In genomic region chr16:89822188-89823086, GRCh38 we compare ENCODE assay signal across 9 cellular contexts. TPM values are rescaled to one million over a fixed set of nuclear protein-coding genes. Genes with fewer than 3 reads are reported as not detected.
DNase-seq lines count a peak whose midpoint lies in the region; ATAC-seq and TF ChIP-seq lines count a peak whose summit lies in the region.
"Had no signal": no experiment of that assay in that cellular context is flagged by ENCODE, and none has a peak within 500 bp of the region (broad histone marks: within the 10 kb centered on the region; RNA-seq: fewer than 3 reads in every experiment).

No MANE protein-coding gene starts in this region.

- H3K9me3 ChIP-seq in PC-3 (ENCODE audit: low read length): no peaks in the 10 kb centered on the region
- H3K9me3 ChIP-seq in transverse colon: no peaks in the 10 kb centered on the region
- no peaks in the 10 kb centered on the region for H3K9me3 ChIP-seq in gastrocnemius medialis

- H3K9ac ChIP-seq in PC-3 (ENCODE audit: low read length): no peak overlapping the region

- H3K27ac ChIP-seq in PC-3 (ENCODE audit: low read length) (no peak overlapping the region), transverse colon (peak overlapping the region; percentile 28 to 59 (median 56)), gastrocnemius medialis (no peak overlapping the region)

- BruUV-seq in PC-3 (replicated peaks; lab: Mats Ljungman, UMichigan): no TSS peak

- H3K4me2 ChIP-seq in PC-3 (ENCODE audit: low read length): no peak overlapping the region

- peak; percentile 27 for DNase-seq in NCI-H510A treated with DMSO at 0.1 percent for 48 hours (lab: John Stamatoyannopoulos, UW)
- DNase-seq in NCI-H510A (lab: John Stamatoyannopoulos, UW): no peak
- no peak for DNase-seq in PC-3
- DNase-seq in left colon: peak in 1 of 2 donors; percentile 59
- peak; percentile 54 for DNase-seq in transverse colon
- no peak for DNase-seq in gastrocnemius medialis
- DNase-seq in activated CD4-positive, alpha-beta T cell treated with anti-CD3 and anti-CD28 coated beads, Interleukin-2, amount 50 U/mL, for 4 hours: no peak
- DNase-seq in SK-N-DZ (ENCODE audit: low spot score): no peak
- DNase-seq: glutamatergic neuron had no signal

- peaks cover 11% of the 10 kb centered on the region for H3K4me1 ChIP-seq in PC-3 (ENCODE audit: insufficient read depth, low read length)
- peaks cover 6 to 27% (median 19%) of the 10 kb centered on the region in 4 donors for H3K4me1 ChIP-seq in transverse colon
- H3K4me1 ChIP-seq in gastrocnemius medialis: peaks cover 0 to 1% of the 10 kb centered on the region in 2 donors

- H3F3A ChIP-seq in PC-3 (ENCODE audit: low read length, unreplicated experiment): no peaks in the 10 kb centered on the region

- POLR2A ChIA-PET in PC-3 (lab: Charles Lee; ENCODE audit: unreplicated experiment): no interaction called here

- H3K36me3 ChIP-seq in PC-3 (ENCODE audit: low read depth, low read length): no peaks in the 10 kb centered on the region
- no peaks in the 10 kb centered on the region for H3K36me3 ChIP-seq in transverse colon
- no peaks in the 10 kb centered on the region for H3K36me3 ChIP-seq in gastrocnemius medialis

- in situ Hi-C loops in transverse colon (cut with MboI; ENCODE audit: low pct_ligation_motif_present in 1 of 4, low pct_unique_long_range_greater_than_20kb in 1 of 4, low sequenced_read_pairs in 3 of 4) (no loop called here), gastrocnemius medialis (cut with MboI; ENCODE audit: low sequenced_read_pairs in 4 of 4) (loop anchor here in 1 of 4 donors (5.0 kb wide), 1 partner anchor 45 kb away; no protein-coding TSS in a partner anchor)

- no peak overlapping the region for H2AFZ ChIP-seq in PC-3 (ENCODE audit: low read length)

- no peaks in the 10 kb centered on the region for H3K27me3 ChIP-seq in PC-3 (ENCODE audit: low read length)
- no peaks in the 10 kb centered on the region for H3K27me3 ChIP-seq in transverse colon
- H3K27me3 ChIP-seq in gastrocnemius medialis: peaks cover 0 to 4% (median 0%) of the 10 kb centered on the region in 3 donors

- peaks cover 16% of the 10 kb centered on the region for H3K79me2 ChIP-seq in PC-3 (ENCODE audit: low read length)

- TF ChIP-seq CTCF in PC-3 (conservative IDR thresholded peaks at IDR 0.05; ENCODE audit: low read depth, low read length) (no peak), transverse colon (IDR thresholded peaks at IDR 0.05) (no peak), gastrocnemius medialis (IDR thresholded peaks at IDR 0.05 in 4 of 5, conservative IDR thresholded peaks at IDR 0.05 in 1 of 5) (no peak)

- H3K4me3 ChIP-seq in PC-3 (ENCODE audit: low read length) (no peak overlapping the region), transverse colon (no peak overlapping the region), gastrocnemius medialis (no peak overlapping the region)

- ATAC-seq in PC-3 (peak; percentile 54), left colon (peak; percentile 86), gastrocnemius medialis (no peak)

- 70 to 83% methylated on average over 7 to 19 of the region's 19 CpGs for WGBS in transverse colon (ENCODE audit: low coverage in 1 of 2), 2 donors

- no peak for TF ChIP-seq POLR2A in transverse colon (IDR thresholded peaks at IDR 0.05)
- no peak for TF ChIP-seq POLR2A in gastrocnemius medialis (IDR thresholded peaks at IDR 0.05)

- no peaks in the 10 kb centered on the region for H4K20me1 ChIP-seq in PC-3 (ENCODE audit: low read length)

- no peak for TF ChIP-seq EP300 in transverse colon (IDR thresholded peaks at IDR 0.05; ENCODE audit: low read depth)

- CTCF ChIA-PET in PC-3 (lab: Charles Lee): no interaction called here

- no peaks in the 10 kb centered on the region for H3K9me2 ChIP-seq in PC-3 (replicated peaks; ENCODE audit: low read length)

- intact Hi-C loops in PC-3 (cut with micrococcal nuclease) (no loop called here), left colon (cut with DNase I, micrococcal nuclease) (no loop called here), transverse colon (cut with DNase I; ENCODE audit: low total_unique reads) (no loop called here), gastrocnemius medialis (cut with DNase I; ENCODE audit: low total_unique reads) (no loop called here)

RNA-seq across cellular contexts. Expression of gene SPIRE2, which starts 5.8 kb away (rescaled TPM):
- total RNA-seq in PC-3 (2014; rRNA removed) (12.3 and 13.2 TPM in 2 replicates), left colon (10 to 100 TPM; 70.2 to 97.7 TPM), transverse colon (100 to 1,000 TPM in 3 of 4 donors, 10 to 100 TPM in 1; 79.6 to 190 (median 131) TPM), gastrocnemius medialis (1 to 10 TPM in 1 of 4 donors, under 1 TPM in 1, not detected in 2; 0.49 to 1.6 TPM)
- 32.1 and 39.3 TPM in 2 replicates for polyA plus RNA-seq in SK-N-DZ (2014; cell fraction: cytosol; rRNA removed)
- polyA plus RNA-seq in SK-N-DZ (2014; cell fraction: nucleus; rRNA removed): 117 and 125 TPM in 2 replicates

RNA-seq across cellular contexts. Expression of gene FANCA, which starts 6.0 kb away (rescaled TPM):
- total RNA-seq in PC-3 (2014; rRNA removed) (45.0 and 62.9 TPM in 2 replicates), left colon (10 to 100 TPM; 11.1 to 26.6 TPM), transverse colon (10 to 100 TPM in 2 of 4 donors, 1 to 10 TPM in 2; 2.9 to 78.0 (median 9.7) TPM), gastrocnemius medialis (1 to 10 TPM in 3 of 4 donors, under 1 TPM in 1; 0.53 to 3.5 (median 1.3) TPM)
- 104 and 130 TPM in 2 replicates for polyA plus RNA-seq in SK-N-DZ (2014; cell fraction: cytosol; rRNA removed)
- polyA plus RNA-seq in SK-N-DZ (2014; cell fraction: nucleus; rRNA removed): 682 and 973 TPM in 2 replicates

RNA-seq across cellular contexts. Expression of gene TCF25, which starts 51.0 kb away (rescaled TPM):
- total RNA-seq in PC-3 (2014; rRNA removed) (77.9 and 79.6 TPM in 2 replicates), left colon (100 to 1,000 TPM; 152 to 210 TPM), transverse colon (100 to 1,000 TPM; 202 to 648 (median 354) TPM), gastrocnemius medialis (100 to 1,000 TPM in 1 of 4 donors, 10 to 100 TPM in 3; 68.9 to 110 (median 85.7) TPM)
- polyA plus RNA-seq in SK-N-DZ (2014; cell fraction: cytosol; rRNA removed): 135 and 156 TPM in 2 replicates
- 277 and 365 TPM in 2 replicates for polyA plus RNA-seq in SK-N-DZ (2014; cell fraction: nucleus; rRNA removed)

Comparison
In these comparisons a context has a peak if more than half of its experiments do, and no peak if none do; other contexts are left out.
1. DNase-seq: peak in NCI-H510A treated with DMSO at 0.1 percent for 48 hours (single experiment) and transverse colon (single experiment); none in NCI-H510A (single experiment), PC-3 (single experiment), gastrocnemius medialis (0 of 2), activated CD4-positive, alpha-beta T cell treated with anti-CD3 and anti-CD28 coated beads, Interleukin-2, amount 50 U/mL, for 4 hours (0 of 2) and SK-N-DZ (single experiment).
2. ATAC-seq: peak in PC-3 (single experiment) and left colon (single experiment); none in gastrocnemius medialis (0 of 2).
3. H3K27ac ChIP-seq: peak in transverse colon (4 of 4); none in PC-3 (single experiment) and gastrocnemius medialis (0 of 4).